In the genomic region with DNA sequence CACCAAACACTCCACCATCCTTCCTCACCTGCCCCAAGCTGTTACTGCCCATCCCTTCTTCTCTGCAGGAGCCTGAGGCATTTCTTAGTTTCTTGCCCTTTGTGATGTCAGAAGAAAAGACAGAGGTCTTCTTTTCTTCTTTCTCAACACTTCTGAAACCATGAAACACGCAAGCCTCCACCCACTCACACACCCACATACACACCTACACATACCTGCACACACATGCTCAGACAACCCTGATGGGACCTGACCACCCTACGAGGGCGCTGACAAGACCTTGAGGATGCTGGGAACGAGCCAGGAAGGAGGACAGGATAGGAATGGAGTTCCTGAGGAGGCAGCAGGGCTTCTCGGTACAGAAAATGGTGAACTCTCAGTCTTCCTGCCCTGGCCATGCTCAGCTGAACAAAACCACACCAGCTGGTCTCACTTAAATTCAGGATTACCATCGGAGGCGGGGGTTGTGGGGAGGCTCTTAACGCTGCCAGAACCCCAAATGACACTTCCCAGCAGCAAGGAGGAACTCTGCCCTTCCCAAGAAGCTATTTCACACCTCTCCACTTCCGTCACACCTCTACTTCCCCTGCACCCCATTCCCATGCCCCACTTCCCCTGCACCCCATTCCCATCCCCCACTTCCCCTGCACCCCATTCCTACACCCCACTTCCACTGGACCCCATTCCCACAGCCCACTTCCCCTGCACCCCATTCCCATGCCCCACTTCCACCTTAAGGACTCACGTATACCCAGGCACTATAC, we compare ENCODE assay signal across 29 cellular contexts. TPM values are rescaled to one million over a fixed set of nuclear protein-coding genes. Genes with fewer than 3 reads are reported as not detected.
DNase-seq lines count a peak whose midpoint lies in the region; ATAC-seq and FAIRE-seq lines count a peak whose summit lies in the region.
"Had no signal": no experiment of that assay in that cellular context is flagged by ENCODE, and none has a peak within 500 bp of the region (broad histone marks: within the 10 kb centered on the region; RNA-seq: fewer than 3 reads in every experiment).

No MANE protein-coding gene starts in this region.

- DNase-seq in activated naive CD8-positive, alpha-beta T cell treated with anti-CD3 and anti-CD28 coated beads, Interleukin-2, amount 10 ng/mL, durations not matched to agents 7 days and 5 days: no peak
- no peak for DNase-seq in activated naive CD8-positive, alpha-beta T cell treated with anti-CD3 and anti-CD28 coated beads, Interleukin-2, amount 50 U/mL, for 24 hours
- DNase-seq in GM19239 (ENCODE audit: insufficient read length, low spot score): no peak
- DNase-seq in immature natural killer cell: no peak
- DNase-seq in Kasumi-1 (lab: John Stamatoyannopoulos, UW): no peak
- DNase-seq: activated CD4-positive, alpha-beta T cell treated with anti-CD3 and anti-CD28 coated beads, Interleukin-2, amount 50 U/mL, for 48 hours; activated effector memory CD4-positive, alpha-beta T cell treated with Interleukin-2 at 50 U/mL for 16 hours; activated naive CD8-positive, alpha-beta T cell treated with anti-CD3 and anti-CD28 coated beads for 36 hours; central memory CD4-positive, alpha-beta T cell; cortex of kidney; effector memory CD8-positive, alpha-beta T cell; EL; erythroblast; NCI-H1105; NCI-H187 treated with DMSO at 0.1 percent for 48 hours; NCI-H510A treated with DMSO at 0.1 percent for 48 hours; ovary; PC-9; retina; SK-N-SH; stimulated activated naive CD4-positive, alpha-beta T cell treated with Interleukin-2 at 50 U/mL for 16 hours; T-helper 17 cell had no signal

- no peak overlapping the region for H3K4me3 Mint-ChIP-seq in activated naive CD8-positive, alpha-beta T cell treated with anti-CD3 and anti-CD28 coated beads, Interleukin-2, amount 10 ng/mL, durations not matched to agents 7 days and 5 days
- no peak overlapping the region for H3K4me3 Mint-ChIP-seq in activated naive CD8-positive, alpha-beta T cell treated with anti-CD3 and anti-CD28 coated beads, Interleukin-2, amount 50 U/mL, for 24 hours
- H3K4me3 Mint-ChIP-seq in immature natural killer cell: no peak overlapping the region
- H3K4me3 Mint-ChIP-seq: activated naive CD8-positive, alpha-beta T cell treated with anti-CD3 and anti-CD28 coated beads for 36 hours; B cell; effector memory CD8-positive, alpha-beta T cell; nephron; T-helper 17 cell had no signal

- peaks cover 11% of the 10 kb centered on the region for H3K27me3 Mint-ChIP-seq in activated naive CD8-positive, alpha-beta T cell treated with anti-CD3 and anti-CD28 coated beads, Interleukin-2, amount 10 ng/mL, durations not matched to agents 7 days and 5 days
- peaks cover 6% of the 10 kb centered on the region for H3K27me3 Mint-ChIP-seq in activated naive CD8-positive, alpha-beta T cell treated with anti-CD3 and anti-CD28 coated beads, Interleukin-2, amount 50 U/mL, for 24 hours
- peaks cover 4 to 13% (median 8%) of the 10 kb centered on the region in 3 donors for H3K27me3 Mint-ChIP-seq in immature natural killer cell (ENCODE audit: low read depth in 3 of 3)

- peaks cover 2% of the 10 kb centered on the region for H3K36me3 Mint-ChIP-seq in activated naive CD8-positive, alpha-beta T cell treated with anti-CD3 and anti-CD28 coated beads, Interleukin-2, amount 10 ng/mL, durations not matched to agents 7 days and 5 days
- no peaks in the 10 kb centered on the region for H3K36me3 Mint-ChIP-seq in activated naive CD8-positive, alpha-beta T cell treated with anti-CD3 and anti-CD28 coated beads, Interleukin-2, amount 50 U/mL, for 24 hours (ENCODE audit: low read depth)
- no peaks in the 10 kb centered on the region for H3K36me3 Mint-ChIP-seq in immature natural killer cell
- H3K36me3 Mint-ChIP-seq: IgD-negative memory B cell had no signal

- peaks cover 16% of the 10 kb centered on the region for H3K9me3 Mint-ChIP-seq in activated naive CD8-positive, alpha-beta T cell treated with anti-CD3 and anti-CD28 coated beads, Interleukin-2, amount 10 ng/mL, durations not matched to agents 7 days and 5 days
- H3K9me3 Mint-ChIP-seq in activated naive CD8-positive, alpha-beta T cell treated with anti-CD3 and anti-CD28 coated beads, Interleukin-2, amount 50 U/mL, for 24 hours: peaks cover 15% of the 10 kb centered on the region
- H3K9me3 Mint-ChIP-seq in immature natural killer cell: peaks cover 0 to 4% (median 0%) of the 10 kb centered on the region in 6 donors

- ATAC-seq in activated naive CD8-positive, alpha-beta T cell treated with anti-CD3 and anti-CD28 coated beads, Interleukin-2, amount 10 ng/mL, durations not matched to agents 7 days and 5 days (ENCODE audit: low read depth): no peak
- ATAC-seq in activated naive CD8-positive, alpha-beta T cell treated with anti-CD3 and anti-CD28 coated beads, Interleukin-2, amount 50 U/mL, for 24 hours: no peak
- ATAC-seq in esophagus mucosa: peak; percentile 23
- no peak for ATAC-seq in HG03457 (IDR thresholded peaks at IDR 0.05; ENCODE audit: unreplicated experiment)
- ATAC-seq: effector memory CD8-positive, alpha-beta T cell; T-helper 17 cell had no signal

- FAIRE-seq in GM19239 (lab: Jason Lieb, UNC): peak; percentile 48
- FAIRE-seq: TTC549 had no signal

- POLR2A ChIA-PET in activated naive CD8-positive, alpha-beta T cell treated with anti-CD3 and anti-CD28 coated beads, Interleukin-2, amount 10 ng/mL, durations not matched to agents 7 days and 5 days (lab: Charles Lee): interaction anchor here (0.8 kb wide), 1 partner anchor 95 kb away, joined by 4 read pairs; no protein-coding TSS in a partner anchor

- H3K27ac Mint-ChIP-seq in activated naive CD8-positive, alpha-beta T cell treated with anti-CD3 and anti-CD28 coated beads, Interleukin-2, amount 10 ng/mL, durations not matched to agents 7 days and 5 days: peak overlapping the region; percentile 2
- no peak overlapping the region for H3K27ac Mint-ChIP-seq in activated naive CD8-positive, alpha-beta T cell treated with anti-CD3 and anti-CD28 coated beads, Interleukin-2, amount 50 U/mL, for 24 hours
- H3K27ac Mint-ChIP-seq in immature natural killer cell: peak overlapping the region in 1 of 6 donors; percentile 85
- H3K27ac Mint-ChIP-seq: activated naive CD8-positive, alpha-beta T cell treated with anti-CD3 and anti-CD28 coated beads for 36 hours; B cell; effector memory CD8-positive, alpha-beta T cell; IgD-negative memory B cell; nephron; T-helper 17 cell had no signal

- H3K4me1 Mint-ChIP-seq in activated naive CD8-positive, alpha-beta T cell treated with anti-CD3 and anti-CD28 coated beads, Interleukin-2, amount 10 ng/mL, durations not matched to agents 7 days and 5 days: peaks cover 2% of the 10 kb centered on the region
- H3K4me1 Mint-ChIP-seq in activated naive CD8-positive, alpha-beta T cell treated with anti-CD3 and anti-CD28 coated beads, Interleukin-2, amount 50 U/mL, for 24 hours: peaks cover 3% of the 10 kb centered on the region
- no peaks in the 10 kb centered on the region for H3K4me1 Mint-ChIP-seq in immature natural killer cell
- H3K4me1 Mint-ChIP-seq: activated naive CD8-positive, alpha-beta T cell treated with anti-CD3 and anti-CD28 coated beads for 36 hours; B cell; nephron had no signal

RNA-seq across cellular contexts. Expression of gene CSF2RB, which starts 41.0 kb away (rescaled TPM):
- total RNA-seq in activated naive CD8-positive, alpha-beta T cell treated with anti-CD3 and anti-CD28 coated beads, Interleukin-2, amount 10 ng/mL, durations not matched to agents 7 days and 5 days: 1 to 10 TPM; 1.1 to 1.3 TPM
- 1.00 TPM for total RNA-seq in esophagus mucosa
- under 1 TPM in 2 of 3 donors, not detected in 1; 0.47 to 0.77 TPM for polyA plus RNA-seq in immature natural killer cell
- total RNA-seq: A673, PC-9 had no signal
- polyA plus RNA-seq: SK-N-SH had no signal
